Comparison of ENCODE assay signal across 8 cellular contexts in genomic region chr11:859394-860131, GRCh38. TPM values are rescaled to one million over a fixed set of nuclear protein-coding genes. Genes with fewer than 3 reads are reported as not detected.
A peak's percentile ranks its signal among the peaks of the same experiment; 100 is the strongest.
DNase-seq lines count a peak whose midpoint lies in the region; ATAC-seq and TF ChIP-seq lines count a peak whose summit lies in the region.

No MANE protein-coding gene starts in this region.

- DNase-seq in AG10803 (ENCODE audit: low read depth): peak; percentile 67
- DNase-seq in NCI-H1436 (lab: John Stamatoyannopoulos, UW): peak; percentile 86
- DNase-seq in astrocyte of the spinal cord (ENCODE audit: low read depth, low spot score): peak; percentile 84
- peak; percentile 80 for DNase-seq in kidney tubule cell (ENCODE audit: low spot score)
- peak; percentile 83 to 90 for DNase-seq in aorta
- DNase-seq in activated CD4-positive, alpha-beta memory T cell treated with anti-CD3 and anti-CD28 coated beads for 36 hours: no peak

- no peaks in the 10 kb centered on the region for H3K4me1 Mint-ChIP-seq in activated CD4-positive, alpha-beta memory T cell treated with anti-CD3 and anti-CD28 coated beads for 36 hours (ENCODE audit: low read depth)

- 39 to 47% methylated on average over 25 to 31 of the region's 31 CpGs for WGBS in aorta, 2 donors

- H3K9me3 ChIP-seq in aorta (ENCODE audit: control insufficient read depth, low read length): no peaks in the 10 kb centered on the region

- POLR2A ChIA-PET in activated CD4-positive, alpha-beta memory T cell treated with anti-CD3 and anti-CD28 coated beads for 36 hours (lab: Charles Lee): no interaction called here

- CTCF ChIA-PET in activated CD4-positive, alpha-beta memory T cell treated with anti-CD3 and anti-CD28 coated beads for 36 hours (lab: Charles Lee): no interaction called here

- H3K4me1 ChIP-seq in aorta (ENCODE audit: control insufficient read depth in 1 of 2, insufficient read depth in 2 of 2, low read length in 2 of 2): no peaks in the 10 kb centered on the region

- H3K4me3 Mint-ChIP-seq in activated CD4-positive, alpha-beta memory T cell treated with anti-CD3 and anti-CD28 coated beads for 36 hours: no peak overlapping the region

- no peaks in the 10 kb centered on the region for H3K27me3 ChIP-seq in aorta (ENCODE audit: control insufficient read depth in 1 of 2, insufficient read depth in 2 of 2, low read length in 1 of 2)

- no peaks in the 10 kb centered on the region for H3K36me3 Mint-ChIP-seq in activated CD4-positive, alpha-beta memory T cell treated with anti-CD3 and anti-CD28 coated beads for 36 hours

- peak; percentile 39 for ATAC-seq in aorta (ENCODE audit: low FRiP score)
- no peak for ATAC-seq in HG03354 (IDR thresholded peaks at IDR 0.05; ENCODE audit: poor library complexity, severe bottlenecking, unreplicated experiment)
- ATAC-seq in GM18867 (IDR thresholded peaks at IDR 0.05; ENCODE audit: unreplicated experiment): no peak

- H3K4me3 ChIP-seq in AG10803 (ENCODE audit: low read length) (no peak overlapping the region), astrocyte of the spinal cord (ENCODE audit: low read depth, low read length) (peak overlapping the region; percentile 5), aorta (ENCODE audit: low read length in 2 of 2) (no peak overlapping the region)

- H3K27me3 Mint-ChIP-seq in activated CD4-positive, alpha-beta memory T cell treated with anti-CD3 and anti-CD28 coated beads for 36 hours: peaks cover 2% of the 10 kb centered on the region

- no peaks in the 10 kb centered on the region for H3K9me3 Mint-ChIP-seq in activated CD4-positive, alpha-beta memory T cell treated with anti-CD3 and anti-CD28 coated beads for 36 hours

- H3K27ac Mint-ChIP-seq in activated CD4-positive, alpha-beta memory T cell treated with anti-CD3 and anti-CD28 coated beads for 36 hours: no peak overlapping the region

- intact Hi-C loops in aorta (cut with DNase I): no loop called here
- intact Hi-C loops in activated CD4-positive, alpha-beta memory T cell treated with anti-CD3 and anti-CD28 coated beads for 36 hours (cut with micrococcal nuclease): no loop called here

- no peaks in the 10 kb centered on the region for H3K36me3 ChIP-seq in aorta (ENCODE audit: control insufficient read depth in 1 of 2, insufficient read depth in 2 of 2, low read length in 1 of 2)

- TF ChIP-seq CTCF in AG10803 (conservative IDR thresholded peaks at IDR 0.05; ENCODE audit: low read length) (no peak), astrocyte of the spinal cord (IDR thresholded peaks at IDR 0.05; ENCODE audit: low read depth, low read length) (no peak)

- in situ Hi-C loops in astrocyte of the spinal cord (cut with HindIII; ENCODE audit: low sequenced_read_pairs): no loop called here

- no peak overlapping the region for H3K27ac ChIP-seq in aorta (ENCODE audit: low read depth in 1 of 2, low read length in 2 of 2)

RNA-seq across cellular contexts. Expression of gene TSPAN4, which starts 16.9 kb away (rescaled TPM):
- total RNA-seq in aorta: 10 to 100 TPM; 42.9 to 95.1 TPM
- 10 to 100 TPM; 28.4 to 79.1 TPM for polyA plus RNA-seq in aorta
- 1 to 10 TPM; 5.2 to 5.3 TPM for total RNA-seq in activated CD4-positive, alpha-beta memory T cell treated with anti-CD3 and anti-CD28 coated beads for 36 hours

RNA-seq across cellular contexts. Expression of gene POLR2L, which starts 17.2 kb away (rescaled TPM):
- total RNA-seq in aorta: 10 to 100 TPM; 57.5 to 69.2 TPM
- 100 to 1,000 TPM; 140 to 152 TPM for polyA plus RNA-seq in aorta
- total RNA-seq in activated CD4-positive, alpha-beta memory T cell treated with anti-CD3 and anti-CD28 coated beads for 36 hours: 10 to 100 TPM; 70.4 to 74.0 TPM

RNA-seq across cellular contexts. Expression of gene CD151, which starts 26.8 kb away (rescaled TPM):
- 100 to 1,000 TPM; 620 to 681 TPM for total RNA-seq in aorta
- polyA plus RNA-seq in aorta: 1,000 to 10,000 TPM in 1 of 2 donors, 100 to 1,000 TPM in 1; 860 to 1,186 TPM
- total RNA-seq in activated CD4-positive, alpha-beta memory T cell treated with anti-CD3 and anti-CD28 coated beads for 36 hours: 10 to 100 TPM; 40.2 to 40.9 TPM

RNA-seq across cellular contexts. Expression of gene CRACR2B, which starts 31.8 kb away (rescaled TPM):
- total RNA-seq in aorta: 10 to 100 TPM in 1 of 2 donors, 1 to 10 TPM in 1; 2.2 to 10.0 TPM
- 10 to 100 TPM in 1 of 2 donors, 1 to 10 TPM in 1; 4.8 to 10.5 TPM for polyA plus RNA-seq in aorta
- 1 to 10 TPM; 1.8 to 2.3 TPM for total RNA-seq in activated CD4-positive, alpha-beta memory T cell treated with anti-CD3 and anti-CD28 coated beads for 36 hours

RNA-seq across cellular contexts. Expression of gene PNPLA2, which starts 40.8 kb away (rescaled TPM):
- total RNA-seq in aorta: 100 to 1,000 TPM; 116 to 121 TPM
- 100 to 1,000 TPM in 1 of 2 donors, 10 to 100 TPM in 1; 33.7 to 240 TPM for polyA plus RNA-seq in aorta
- 10 to 100 TPM; 33.2 to 35.0 TPM for total RNA-seq in activated CD4-positive, alpha-beta memory T cell treated with anti-CD3 and anti-CD28 coated beads for 36 hours

Comparison
In these comparisons a context has a peak if more than half of its experiments do, and no peak if none do; other contexts are left out.
1. RNA of gene TSPAN4, which starts 16.9 kb away (total RNA-seq): 42.9 to 95.1 TPM in aorta; 5.2 to 5.3 TPM in activated CD4-positive, alpha-beta memory T cell treated with anti-CD3 and anti-CD28 coated beads for 36 hours; every median in the first group is over 4 times any median in the second.
2. RNA of gene CD151, which starts 26.8 kb away (total RNA-seq): 620 to 681 TPM in aorta; 40.2 to 40.9 TPM in activated CD4-positive, alpha-beta memory T cell treated with anti-CD3 and anti-CD28 coated beads for 36 hours; every median in the first group is over 10 times any median in the second.